In the genomic region with DNA sequence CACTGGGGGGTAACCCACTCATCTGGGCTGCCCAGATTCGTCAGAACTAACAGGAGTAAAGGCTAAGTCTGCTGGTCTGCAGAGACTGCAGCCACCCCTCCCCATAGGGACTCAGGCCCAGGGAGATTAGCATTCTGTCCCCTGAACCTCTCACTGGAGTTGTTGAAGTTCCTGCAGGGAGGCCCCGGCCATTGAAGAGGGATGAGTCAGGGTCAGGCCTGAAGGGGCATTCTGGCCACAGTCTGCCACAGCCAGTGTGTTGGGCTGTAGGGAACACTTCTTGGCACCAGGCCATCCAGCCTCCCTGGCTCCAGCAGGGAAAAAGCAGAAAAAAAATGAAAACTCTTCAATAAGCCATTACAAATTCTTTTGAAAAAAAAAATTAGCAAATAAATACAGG, we compare ENCODE assay signal across 17 cellular contexts. TPM values are rescaled to one million over a fixed set of nuclear protein-coding genes. Genes with fewer than 3 reads are reported as not detected.
DNase-seq lines count a peak whose midpoint lies in the region; ATAC-seq and TF ChIP-seq lines count a peak whose summit lies in the region.
"Had no signal": no experiment of that assay in that cellular context is flagged by ENCODE, and none has a peak within 500 bp of the region (broad histone marks: within the 10 kb centered on the region; RNA-seq: fewer than 3 reads in every experiment).

No MANE protein-coding gene starts in this region.

- H4K20me1 ChIP-seq in mammary epithelial cell (ENCODE audit: insufficient read depth, low read length): no peaks in the 10 kb centered on the region

- no peak overlapping the region for H3K23ac ChIP-seq in mesendoderm (ENCODE audit: low read length)

- BruUV-seq in mammary epithelial cell (replicated peaks; lab: Mats Ljungman, UMichigan): no TSS peak

- H3K79me2 ChIP-seq in mammary epithelial cell (ENCODE audit: insufficient read depth, low read length) (no peaks in the 10 kb centered on the region), mesendoderm (ENCODE audit: control insufficient read depth, insufficient read depth, low read length) (no peaks in the 10 kb centered on the region)

- no peak for TF ChIP-seq EP300 in Ishikawa (IDR thresholded peaks at IDR 0.05; ENCODE audit: borderline replicate concordance)

- peak overlapping the region; percentile 75 for H3K56ac ChIP-seq in mesendoderm (ENCODE audit: low read length)

- H3K27ac Mint-ChIP-seq in activated CD4-positive, alpha-beta memory T cell treated with anti-CD3 and anti-CD28 coated beads for 36 hours: no peak overlapping the region
- no peak overlapping the region for H3K27ac Mint-ChIP-seq in T-cell
- H3K27ac Mint-ChIP-seq: activated CD4-positive, alpha-beta memory T cell treated with anti-CD3 and anti-CD28 coated beads, Interleukin-2, amount 10 ng/mL, durations not matched to agents 7 days and 5 days; nephron had no signal

- no peak overlapping the region for H4K8ac ChIP-seq in mesendoderm (ENCODE audit: low read depth, low read length)

- no peak overlapping the region for H3K4ac ChIP-seq in mesendoderm (ENCODE audit: low read depth, low read length)

- H3K4me1 Mint-ChIP-seq in activated CD4-positive, alpha-beta memory T cell treated with anti-CD3 and anti-CD28 coated beads for 36 hours (ENCODE audit: low read depth): no peaks in the 10 kb centered on the region
- H3K4me1 Mint-ChIP-seq in T-cell: peaks cover 0 to 3% (median 0%) of the 10 kb centered on the region in 3 donors
- H3K4me1 Mint-ChIP-seq: activated CD4-positive, alpha-beta memory T cell treated with anti-CD3 and anti-CD28 coated beads, Interleukin-2, amount 10 ng/mL, durations not matched to agents 7 days and 5 days; nephron had no signal

- H3K4me3 ChIP-seq in mammary epithelial cell (replicated peaks in 1 of 3; ENCODE audit: insufficient read depth in 1 of 3, low read depth in 2 of 3, low read length in 3 of 3) (no peak overlapping the region), mesendoderm (ENCODE audit: low read length) (no peak overlapping the region)

- ATAC-seq in T-cell (replicated peaks in 1 of 4): no peak
- ATAC-seq: stimulated activated naive CD8-positive, alpha-beta T cell treated with anti-CD3 and anti-CD28 coated beads, Interleukin-15, amount 100 ng/mL, for 72 hours had no signal

- no peak overlapping the region for H4K5ac ChIP-seq in mesendoderm (ENCODE audit: low read length)

- H2BK120ac ChIP-seq in mesendoderm (ENCODE audit: low read depth, low read length): no peak overlapping the region

- peaks cover 9% of the 10 kb centered on the region for H3K9me3 Mint-ChIP-seq in activated CD4-positive, alpha-beta memory T cell treated with anti-CD3 and anti-CD28 coated beads for 36 hours
- H3K9me3 Mint-ChIP-seq in T-cell: peaks cover 0 to 8% (median 7%) of the 10 kb centered on the region in 3 donors

- H3K36me3 Mint-ChIP-seq in activated CD4-positive, alpha-beta memory T cell treated with anti-CD3 and anti-CD28 coated beads for 36 hours: peaks cover 5% of the 10 kb centered on the region
- H3K36me3 Mint-ChIP-seq in T-cell: peaks cover 3% of the 10 kb centered on the region

- in situ Hi-C loops in mammary epithelial cell (cut with MboI; ENCODE audit: low sequenced_read_pairs in 2 of 2): no loop called here

- 37% methylated on average over 2 of the region's 2 CpGs for WGBS in mammary epithelial cell (ENCODE audit: low coverage, missing lambda C conversion rate)
- WGBS in mesendoderm (ENCODE audit: extremely low coverage, insufficient coverage, low lambda C conversion rate): no CpG with 5 or more reads among the region's 2 CpGs

- H3K4me2 ChIP-seq in mammary epithelial cell (ENCODE audit: insufficient read depth, low read depth, low read length) (no peak overlapping the region), mesendoderm (ENCODE audit: low read length) (no peak overlapping the region)

- H3K36me3 ChIP-seq in mammary epithelial cell (ENCODE audit: insufficient read depth, low read length): no peaks in the 10 kb centered on the region
- no peaks in the 10 kb centered on the region for H3K36me3 ChIP-seq in mesendoderm (ENCODE audit: control insufficient read depth, insufficient read depth, low read length)
- H3K36me3 ChIP-seq: brain microvascular endothelial cell had no signal

- DNase-seq in EL (peak; percentile 74), mammary epithelial cell (peak; percentile 17), mesendoderm (peak; percentile 66), T-cell (no peak), COR-L47 (lab: John Stamatoyannopoulos, UW) (no peak), NCI-H345 (lab: John Stamatoyannopoulos, UW) (no peak)
- DNase-seq in activated CD4-positive, alpha-beta memory T cell treated with anti-CD3 and anti-CD28 coated beads for 36 hours: no peak
- DNase-seq: activated CD4-positive, alpha-beta memory T cell treated with anti-CD3 and anti-CD28 coated beads, Interleukin-2, amount 10 ng/mL, durations not matched to agents 7 days and 5 days; activated effector memory CD4-positive, alpha-beta T cell treated with Interleukin-2 at 50 U/mL for 16 hours; brain microvascular endothelial cell; MV-4-11; NCI-H446 treated with DMSO at 0.1 percent for 48 hours; stimulated activated naive CD8-positive, alpha-beta T cell treated with anti-CD3 and anti-CD28 coated beads, Interleukin-15, amount 100 ng/mL, for 72 hours; T-helper 2 cell had no signal

- no peak overlapping the region for H2BK15ac ChIP-seq in mesendoderm (replicated peaks; ENCODE audit: low read depth)

- POLR2A ChIA-PET in activated CD4-positive, alpha-beta memory T cell treated with anti-CD3 and anti-CD28 coated beads for 36 hours (lab: Charles Lee): no interaction called here
- POLR2A ChIA-PET in T-cell (lab: Charles Lee): no interaction called here

- H2BK5ac ChIP-seq in mesendoderm (ENCODE audit: low read length): no peak overlapping the region

- no peak for TF ChIP-seq RAD21 in Ishikawa (IDR thresholded peaks at IDR 0.05; ENCODE audit: low read depth)

- CTCF ChIA-PET in mammary epithelial cell (lab: Charles Lee; ENCODE audit: low non-redundant PET) (no interaction called here), T-cell (lab: Charles Lee) (no interaction called here)
- CTCF ChIA-PET in activated CD4-positive, alpha-beta memory T cell treated with anti-CD3 and anti-CD28 coated beads for 36 hours (lab: Charles Lee): no interaction called here

- TF ChIP-seq CTCF in mammary epithelial cell (conservative IDR thresholded peaks at IDR 0.05 in 1 of 2, IDR thresholded peaks at IDR 0.05 in 1 of 2; ENCODE audit: extremely low read depth in 1 of 2, insufficient read depth in 1 of 2, low read depth in 1 of 2, low read length in 2 of 2): no peak

- peaks cover 34% of the 10 kb centered on the region for H3K27me3 Mint-ChIP-seq in activated CD4-positive, alpha-beta memory T cell treated with anti-CD3 and anti-CD28 coated beads for 36 hours
- H3K27me3 Mint-ChIP-seq in T-cell: peaks cover 15 to 23% of the 10 kb centered on the region in 2 donors
- H3K27me3 Mint-ChIP-seq: stimulated activated naive CD8-positive, alpha-beta T cell treated with anti-CD3 and anti-CD28 coated beads, Interleukin-15, amount 100 ng/mL, for 72 hours had no signal

- peak overlapping the region; percentile 16 for H3K18ac ChIP-seq in mesendoderm (ENCODE audit: low read length)

- H2AK5ac ChIP-seq in mesendoderm (ENCODE audit: low read length): peak overlapping the region; percentile 25

- no peak overlapping the region for H3K9ac ChIP-seq in mammary epithelial cell (ENCODE audit: insufficient read depth, low read length)
- H3K9ac ChIP-seq in mesendoderm (ENCODE audit: low read length): no peak overlapping the region

- no peaks in the 10 kb centered on the region for H3K79me1 ChIP-seq in mesendoderm (ENCODE audit: low read length)

- no peaks in the 10 kb centered on the region for H3K9me3 ChIP-seq in mammary epithelial cell (replicated peaks; ENCODE audit: insufficient read depth, low read length)

- intact Hi-C loops in mammary epithelial cell (cut with micrococcal nuclease): no loop called here
- intact Hi-C loops in activated CD4-positive, alpha-beta memory T cell treated with anti-CD3 and anti-CD28 coated beads for 36 hours (cut with micrococcal nuclease): no loop called here

- dilution Hi-C loops in mammary epithelial cell (cut with HindIII; ENCODE audit: low sequenced_read_pairs): no loop called here

- no peak overlapping the region for H2AFZ ChIP-seq in mammary epithelial cell (ENCODE audit: low read depth, low read length)

- no peak overlapping the region for H3K27ac ChIP-seq in mammary epithelial cell (ENCODE audit: insufficient read depth, low read depth, low read length)
- peak overlapping the region; percentile 69 for H3K27ac ChIP-seq in mesendoderm (ENCODE audit: low read depth, low read length)
- H3K27ac ChIP-seq: brain microvascular endothelial cell had no signal

- no peak overlapping the region for H3K4me3 Mint-ChIP-seq in activated CD4-positive, alpha-beta memory T cell treated with anti-CD3 and anti-CD28 coated beads for 36 hours
- no peak overlapping the region for H3K4me3 Mint-ChIP-seq in T-cell
- H3K4me3 Mint-ChIP-seq: activated CD4-positive, alpha-beta memory T cell treated with anti-CD3 and anti-CD28 coated beads, Interleukin-2, amount 10 ng/mL, durations not matched to agents 7 days and 5 days; nephron; stimulated activated naive CD8-positive, alpha-beta T cell treated with anti-CD3 and anti-CD28 coated beads, Interleukin-15, amount 100 ng/mL, for 72 hours had no signal

- H3K27me3 ChIP-seq in mammary epithelial cell (ENCODE audit: insufficient read depth, low read length): no peaks in the 10 kb centered on the region
- no peaks in the 10 kb centered on the region for H3K27me3 ChIP-seq in mesendoderm (ENCODE audit: insufficient read depth, low read length, poor library complexity)
- H3K27me3 ChIP-seq: brain microvascular endothelial cell had no signal

- H3K4me1 ChIP-seq in mammary epithelial cell (ENCODE audit: insufficient read depth, low read length): no peaks in the 10 kb centered on the region
- peaks cover 3% of the 10 kb centered on the region for H3K4me1 ChIP-seq in mesendoderm (ENCODE audit: control insufficient read depth, low read depth, low read length)

RNA-seq across cellular contexts. Expression of a gene that starts 35.3 kb away (rescaled TPM):
- total RNA-seq in mammary epithelial cell (not detected), T-cell (100 to 1,000 TPM in 4 of 5 donors, 10 to 100 TPM in 1; 74.5 to 162 (median 141) TPM)
- polyA plus RNA-seq in mammary epithelial cell: not detected
- polyA minus RNA-seq in mammary epithelial cell: not detected
- 0.08 TPM for polyA plus RNA-seq in mesendoderm (2013, experiment 1 of 2)
- polyA plus RNA-seq in mesendoderm (2013, experiment 2 of 2): not detected
- total RNA-seq in activated CD4-positive, alpha-beta memory T cell treated with anti-CD3 and anti-CD28 coated beads for 36 hours: under 1 TPM; 0.29 to 0.33 TPM

RNA-seq across cellular contexts. Expression of a gene that starts 46.8 kb away (rescaled TPM):
- total RNA-seq in mammary epithelial cell (under 1 TPM in 1 of 2 donors, not detected in 1; 0.33 TPM), T-cell (10 to 100 TPM in 4 of 5 donors, 1 to 10 TPM in 1; 9.7 to 29.9 (median 24.4) TPM)
- not detected for polyA plus RNA-seq in mammary epithelial cell
- not detected for polyA minus RNA-seq in mammary epithelial cell
- polyA plus RNA-seq in mesendoderm (2013, experiment 1 of 2): under 0.01 TPM
- polyA plus RNA-seq in mesendoderm (2013, experiment 2 of 2): not detected
- total RNA-seq in activated CD4-positive, alpha-beta memory T cell treated with anti-CD3 and anti-CD28 coated beads for 36 hours: under 1 TPM; 0.22 to 0.26 TPM

RNA-seq across cellular contexts. Expression of a gene that starts 55.1 kb away (rescaled TPM):
- not detected for total RNA-seq in mammary epithelial cell
- polyA plus RNA-seq in mammary epithelial cell: not detected
- polyA minus RNA-seq in mammary epithelial cell: not detected
- polyA plus RNA-seq in mesendoderm (2013, experiment 1 of 2): not detected
- polyA plus RNA-seq in mesendoderm (2013, experiment 2 of 2): not detected
- not detected for total RNA-seq in activated CD4-positive, alpha-beta memory T cell treated with anti-CD3 and anti-CD28 coated beads for 36 hours
- 10 to 100 TPM in 3 of 5 donors, 1 to 10 TPM in 2; 7.1 to 27.1 (median 17.3) TPM for total RNA-seq in T-cell
- total RNA-seq: activated CD4-positive, alpha-beta memory T cell treated with anti-CD3 and anti-CD28 coated beads, Interleukin-2, amount 10 ng/mL, durations not matched to agents 7 days and 5 days; skeletal muscle tissue had no signal

Comparison
In these comparisons a context has a peak if more than half of its experiments do, and no peak if none do; other contexts are left out.
1. DNase-seq: peak in EL (single experiment), mammary epithelial cell (single experiment) and mesendoderm (single experiment); none in activated CD4-positive, alpha-beta memory T cell treated with anti-CD3 and anti-CD28 coated beads for 36 hours (single experiment), T-cell (0 of 34), COR-L47 (single experiment) and NCI-H345 (single experiment).
2. RNA of a gene that starts 35.3 kb away (total RNA-seq): 74.5 to 162 TPM in T-cell; 0.29 to 0.33 TPM in activated CD4-positive, alpha-beta memory T cell treated with anti-CD3 and anti-CD28 coated beads for 36 hours and not detected in mammary epithelial cell; every median in the first group is over 10 times any median in the second.
3. RNA of a gene that starts 46.8 kb away (total RNA-seq): 9.7 to 29.9 TPM in T-cell; 0.33 TPM in mammary epithelial cell and 0.22 to 0.26 TPM in activated CD4-positive, alpha-beta memory T cell treated with anti-CD3 and anti-CD28 coated beads for 36 hours; every median in the first group is over 4 times any median in the second.
4. RNA of a gene that starts 55.1 kb away (total RNA-seq): 7.1 to 27.1 TPM in T-cell; not detected in mammary epithelial cell and not detected in activated CD4-positive, alpha-beta memory T cell treated with anti-CD3 and anti-CD28 coated beads for 36 hours; every median in the first group is over 4 times any median in the second.